In the genomic region with DNA sequence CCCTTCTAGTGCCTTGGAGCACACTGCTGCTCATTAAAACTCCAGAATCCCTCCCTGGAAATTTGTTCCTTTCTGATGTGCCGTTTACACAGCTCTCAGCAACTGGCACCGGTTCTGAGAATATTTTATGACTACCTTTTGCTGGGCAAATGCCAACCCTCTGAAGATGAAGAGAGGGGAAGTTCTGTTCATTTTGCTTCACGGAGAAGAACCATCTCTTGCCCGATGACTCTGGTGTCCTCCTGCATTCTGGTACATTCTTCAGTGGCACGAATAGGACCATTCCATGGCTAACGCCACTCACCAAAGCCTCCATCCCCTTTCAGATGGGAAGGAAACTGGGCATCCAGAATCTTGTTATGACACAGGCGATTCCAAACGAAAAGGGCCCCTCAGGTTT, we compare ENCODE assay signal across 17 cellular contexts.
DNase-seq lines count a peak whose midpoint lies in the region; ATAC-seq and TF ChIP-seq lines count a peak whose summit lies in the region.
"Had no signal": no experiment of that assay in that cellular context is flagged by ENCODE, and none has a peak within 500 bp of the region (broad histone marks: within the 10 kb centered on the region; RNA-seq: fewer than 3 reads in every experiment).

No MANE protein-coding gene starts in this region.

- no peak for ATAC-seq in activated naive CD8-positive, alpha-beta T cell treated with anti-CD3 and anti-CD28 coated beads, Interleukin-2, amount 50 U/mL, for 24 hours
- ATAC-seq in mucosa of descending colon = no peak
- ATAC-seq: A549, Panc1 had no signal

- intact Hi-C loops in mucosa of descending colon (cut with DNase I, micrococcal nuclease) = no loop called here

- CTCF ChIA-PET in activated CD4-positive, alpha-beta T cell treated with anti-CD3 and anti-CD28 coated beads, Interleukin-2, amount 10 ng/mL, durations not matched to agents 7 days and 5 days (lab: Charles Lee) = interaction anchor here (0.6 kb wide), 1 partner anchor 409 kb away, joined by 3 read pairs; no protein-coding TSS in a partner anchor

- no peak for DNase-seq in activated CD4-positive, alpha-beta T cell treated with anti-CD3 and anti-CD28 coated beads, Interleukin-2, amount 10 ng/mL, durations not matched to agents 7 days and 5 days
- no peak for DNase-seq in activated CD4-positive, alpha-beta T cell treated with anti-CD3 and anti-CD28 coated beads for 48 hours
- DNase-seq in activated naive CD8-positive, alpha-beta T cell treated with anti-CD3 and anti-CD28 coated beads, Interleukin-2, amount 50 U/mL, for 24 hours = no peak
- no peak for DNase-seq in activated naive CD8-positive, alpha-beta T cell treated with anti-CD3 and anti-CD28 coated beads for 36 hours
- no peak for DNase-seq in HAP-1 (ENCODE audit: low spot score in 2 of 2)
- DNase-seq in mucosa of descending colon = no peak
- DNase-seq: EL, GF-D8, NCI-H1694, NCI-H69, SIG-M5 had no signal

- in situ Hi-C loops in HAP-1 (cut with MboI; ENCODE audit: low sequenced_read_pairs) = no loop called here

- H3K4me1 Mint-ChIP-seq in activated CD4-positive, alpha-beta T cell treated with anti-CD3 and anti-CD28 coated beads, Interleukin-2, amount 10 ng/mL, durations not matched to agents 7 days and 5 days = peaks cover 14% of the 10 kb centered on the region
- peaks cover 20% of the 10 kb centered on the region for H3K4me1 Mint-ChIP-seq in activated naive CD8-positive, alpha-beta T cell (ENCODE audit: low read depth)
- peaks cover 14% of the 10 kb centered on the region for H3K4me1 Mint-ChIP-seq in activated naive CD8-positive, alpha-beta T cell treated with anti-CD3 and anti-CD28 coated beads, Interleukin-2, amount 50 U/mL, for 24 hours
- H3K4me1 Mint-ChIP-seq in activated naive CD8-positive, alpha-beta T cell treated with anti-CD3 and anti-CD28 coated beads for 36 hours = peaks cover 14% of the 10 kb centered on the region
- H3K4me1 Mint-ChIP-seq: B cell, CD14-positive monocyte, IgD-negative memory B cell had no signal

- H3K36me3 ChIP-seq in HAP-1 (replicated peaks) = no peaks in the 10 kb centered on the region
- no peaks in the 10 kb centered on the region for H3K36me3 ChIP-seq in mucosa of descending colon (ENCODE audit: low read depth)

- H3K27me3 ChIP-seq in HAP-1 (ENCODE audit: low read depth) = no peaks in the 10 kb centered on the region

- no peaks in the 10 kb centered on the region for H3K27me3 Mint-ChIP-seq in activated CD4-positive, alpha-beta T cell treated with anti-CD3 and anti-CD28 coated beads, Interleukin-2, amount 10 ng/mL, durations not matched to agents 7 days and 5 days
- no peaks in the 10 kb centered on the region for H3K27me3 Mint-ChIP-seq in activated naive CD8-positive, alpha-beta T cell
- peaks cover 4% of the 10 kb centered on the region for H3K27me3 Mint-ChIP-seq in activated naive CD8-positive, alpha-beta T cell treated with anti-CD3 and anti-CD28 coated beads, Interleukin-2, amount 50 U/mL, for 24 hours
- H3K27me3 Mint-ChIP-seq in activated naive CD8-positive, alpha-beta T cell treated with anti-CD3 and anti-CD28 coated beads for 36 hours = no peaks in the 10 kb centered on the region

- H3K4me3 ChIP-seq in HAP-1 (no peak overlapping the region), mucosa of descending colon (no peak overlapping the region)
- H3K4me3 ChIP-seq: A549 had no signal

- TF ChIP-seq CTCF in mucosa of descending colon (IDR thresholded peaks at IDR 0.05) = no peak

- peak overlapping the region; percentile 89 for H3K27ac Mint-ChIP-seq in activated CD4-positive, alpha-beta T cell treated with anti-CD3 and anti-CD28 coated beads, Interleukin-2, amount 10 ng/mL, durations not matched to agents 7 days and 5 days
- H3K27ac Mint-ChIP-seq in activated naive CD8-positive, alpha-beta T cell = peak overlapping the region; percentile 88
- H3K27ac Mint-ChIP-seq in activated naive CD8-positive, alpha-beta T cell treated with anti-CD3 and anti-CD28 coated beads, Interleukin-2, amount 50 U/mL, for 24 hours = no peak overlapping the region
- peak overlapping the region; percentile 63 for H3K27ac Mint-ChIP-seq in activated naive CD8-positive, alpha-beta T cell treated with anti-CD3 and anti-CD28 coated beads for 36 hours
- H3K27ac Mint-ChIP-seq: B cell, CD14-positive monocyte, IgD-negative memory B cell had no signal

- peak overlapping the region; percentile 0 for H3K4me3 Mint-ChIP-seq in activated CD4-positive, alpha-beta T cell treated with anti-CD3 and anti-CD28 coated beads, Interleukin-2, amount 10 ng/mL, durations not matched to agents 7 days and 5 days
- peak overlapping the region; percentile 64 for H3K4me3 Mint-ChIP-seq in activated naive CD8-positive, alpha-beta T cell
- no peak overlapping the region for H3K4me3 Mint-ChIP-seq in activated naive CD8-positive, alpha-beta T cell treated with anti-CD3 and anti-CD28 coated beads, Interleukin-2, amount 50 U/mL, for 24 hours
- no peak overlapping the region for H3K4me3 Mint-ChIP-seq in activated naive CD8-positive, alpha-beta T cell treated with anti-CD3 and anti-CD28 coated beads for 36 hours
- H3K4me3 Mint-ChIP-seq: B cell, CD14-positive monocyte, IgD-negative memory B cell had no signal

- H3K9me3 ChIP-seq in HAP-1 (no peaks in the 10 kb centered on the region), mucosa of descending colon (no peaks in the 10 kb centered on the region)
- H3K9me3 ChIP-seq: A549 had no signal

- POLR2A ChIA-PET in activated CD4-positive, alpha-beta T cell treated with anti-CD3 and anti-CD28 coated beads, Interleukin-2, amount 10 ng/mL, durations not matched to agents 7 days and 5 days (lab: Charles Lee) = no interaction called here

- H3K9me3 Mint-ChIP-seq in activated CD4-positive, alpha-beta T cell treated with anti-CD3 and anti-CD28 coated beads, Interleukin-2, amount 10 ng/mL, durations not matched to agents 7 days and 5 days = no peaks in the 10 kb centered on the region
- no peaks in the 10 kb centered on the region for H3K9me3 Mint-ChIP-seq in activated naive CD8-positive, alpha-beta T cell (ENCODE audit: low read depth)
- H3K9me3 Mint-ChIP-seq in activated naive CD8-positive, alpha-beta T cell treated with anti-CD3 and anti-CD28 coated beads, Interleukin-2, amount 50 U/mL, for 24 hours = no peaks in the 10 kb centered on the region
- peaks cover 1% of the 10 kb centered on the region for H3K9me3 Mint-ChIP-seq in activated naive CD8-positive, alpha-beta T cell treated with anti-CD3 and anti-CD28 coated beads for 36 hours

- H3K36me3 Mint-ChIP-seq in activated CD4-positive, alpha-beta T cell treated with anti-CD3 and anti-CD28 coated beads, Interleukin-2, amount 10 ng/mL, durations not matched to agents 7 days and 5 days (ENCODE audit: low read depth) = no peaks in the 10 kb centered on the region
- no peaks in the 10 kb centered on the region for H3K36me3 Mint-ChIP-seq in activated naive CD8-positive, alpha-beta T cell
- H3K36me3 Mint-ChIP-seq in activated naive CD8-positive, alpha-beta T cell treated with anti-CD3 and anti-CD28 coated beads, Interleukin-2, amount 50 U/mL, for 24 hours (ENCODE audit: low read depth) = no peaks in the 10 kb centered on the region
- no peaks in the 10 kb centered on the region for H3K36me3 Mint-ChIP-seq in activated naive CD8-positive, alpha-beta T cell treated with anti-CD3 and anti-CD28 coated beads for 36 hours
- H3K36me3 Mint-ChIP-seq: CD14-positive monocyte, IgD-negative memory B cell had no signal

- H3K4me1 ChIP-seq in HAP-1 (no peaks in the 10 kb centered on the region), mucosa of descending colon (ENCODE audit: low read depth) (no peaks in the 10 kb centered on the region)
- H3K4me1 ChIP-seq: A549 had no signal

Comparison
In these comparisons a context has a peak if more than half of its experiments do, and no peak if none do; other contexts are left out.
1. H3K4me3 Mint-ChIP-seq: peak in activated CD4-positive, alpha-beta T cell treated with anti-CD3 and anti-CD28 coated beads, Interleukin-2, amount 10 ng/mL, durations not matched to agents 7 days and 5 days (single experiment) and activated naive CD8-positive, alpha-beta T cell (single experiment); none in activated naive CD8-positive, alpha-beta T cell treated with anti-CD3 and anti-CD28 coated beads, Interleukin-2, amount 50 U/mL, for 24 hours (single experiment) and activated naive CD8-positive, alpha-beta T cell treated with anti-CD3 and anti-CD28 coated beads for 36 hours (single experiment).